Comparison of ENCODE assay signal across 8 cellular contexts in the genomic region with DNA sequence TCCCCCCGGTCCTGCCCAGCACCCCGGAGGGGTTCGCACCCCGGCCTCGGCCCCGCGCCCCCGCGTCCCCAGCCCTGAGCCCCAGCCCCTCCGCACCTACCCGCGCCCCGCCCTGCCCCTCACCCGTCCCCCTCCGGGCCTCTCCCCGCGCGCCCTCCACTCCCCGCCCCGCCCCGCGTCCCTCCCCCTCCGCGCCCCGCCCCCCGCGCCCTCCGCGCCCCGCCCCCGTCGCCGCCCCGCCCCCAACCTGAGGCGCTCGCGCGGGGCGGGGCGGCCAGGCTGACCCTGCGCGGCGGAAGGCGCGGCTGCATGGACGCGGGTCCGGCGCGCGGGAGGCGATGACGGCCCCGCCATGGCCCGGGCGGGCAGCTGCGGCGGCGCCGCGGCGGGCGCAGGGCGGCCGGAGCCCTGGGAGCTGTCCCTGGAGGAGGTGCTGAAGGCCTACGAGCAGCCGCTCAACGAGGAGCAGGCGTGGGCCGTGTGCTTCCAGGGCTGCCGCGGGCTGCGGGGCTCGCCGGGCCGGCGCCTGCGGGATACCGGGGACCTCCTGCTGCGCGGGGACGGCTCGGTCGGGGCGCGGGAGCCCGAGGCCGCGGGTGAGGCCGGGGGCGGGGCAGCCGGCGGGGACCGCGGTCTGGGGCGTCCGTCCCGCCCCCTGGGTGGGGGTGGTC. TPM values are rescaled to one million over a fixed set of nuclear protein-coding genes. Genes with fewer than 3 reads are reported as not detected.
DNase-seq lines count a peak whose midpoint lies in the region; ATAC-seq and TF ChIP-seq lines count a peak whose summit lies in the region.

A gene with protein sequence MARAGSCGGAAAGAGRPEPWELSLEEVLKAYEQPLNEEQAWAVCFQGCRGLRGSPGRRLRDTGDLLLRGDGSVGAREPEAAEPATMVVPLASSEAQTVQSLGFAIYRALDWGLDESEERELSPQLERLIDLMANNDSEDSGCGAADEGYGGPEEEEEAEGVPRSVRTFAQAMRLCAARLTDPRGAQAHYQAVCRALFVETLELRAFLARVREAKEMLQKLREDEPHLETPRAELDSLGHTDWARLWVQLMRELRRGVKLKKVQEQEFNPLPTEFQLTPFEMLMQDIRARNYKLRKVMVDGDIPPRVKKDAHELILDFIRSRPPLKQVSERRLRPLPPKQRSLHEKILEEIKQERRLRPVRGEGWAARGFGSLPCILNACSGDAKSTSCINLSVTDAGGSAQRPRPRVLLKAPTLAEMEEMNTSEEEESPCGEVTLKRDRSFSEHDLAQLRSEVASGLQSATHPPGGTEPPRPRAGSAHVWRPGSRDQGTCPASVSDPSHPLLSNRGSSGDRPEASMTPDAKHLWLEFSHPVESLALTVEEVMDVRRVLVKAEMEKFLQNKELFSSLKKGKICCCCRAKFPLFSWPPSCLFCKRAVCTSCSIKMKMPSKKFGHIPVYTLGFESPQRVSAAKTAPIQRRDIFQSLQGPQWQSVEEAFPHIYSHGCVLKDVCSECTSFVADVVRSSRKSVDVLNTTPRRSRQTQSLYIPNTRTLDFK (plus strand): TSS at position 277 of the 671 bp plus-strand sequence. CDS start 76 bp downstream, at position 353.

- H3K36me3 ChIP-seq in thymus (ENCODE audit: control insufficient read depth, insufficient read depth): no peaks in the 10 kb centered on the region

- no peak within 1 kb of the TSS for H3K27ac Mint-ChIP-seq in activated naive CD8-positive, alpha-beta T cell treated with anti-CD3 and anti-CD28 coated beads for 36 hours
- peak within 1 kb of the TSS; percentile 67 for H3K27ac Mint-ChIP-seq in osteocyte (ENCODE audit: unreplicated experiment)

- H3K9me3 Mint-ChIP-seq in activated naive CD8-positive, alpha-beta T cell treated with anti-CD3 and anti-CD28 coated beads for 36 hours: no peaks in the 10 kb centered on the region
- H3K9me3 Mint-ChIP-seq in osteocyte (ENCODE audit: unreplicated experiment): no peaks in the 10 kb centered on the region

- 2% methylated on average over 92 of the region's 98 CpGs for WGBS in thymus

- no peaks in the 10 kb centered on the region for H3K4me1 ChIP-seq in thymus (ENCODE audit: control insufficient read depth, insufficient read depth, low read length)

- DNase-seq in COLO829 (ENCODE audit: low spot score) (peak; percentile 9), Right ventricle myocardium inferior (ENCODE audit: missing footprints) (peak; percentile 82), osteocyte (ENCODE audit: extremely low spot score, unreplicated experiment) (peak; percentile 95)
- peak; percentile 82 for DNase-seq in activated naive CD8-positive, alpha-beta T cell treated with anti-CD3 and anti-CD28 coated beads for 36 hours

- ATAC-seq in HG03097 (IDR thresholded peaks at IDR 0.05; ENCODE audit: low FRiP score, unreplicated experiment) (peak; percentile 62), SK-N-SH treated with all-trans-retinoic acid at 6 μM for 48 hours (peak; percentile 76), Right ventricle myocardium inferior (peak; percentile 85), GM21717 (IDR thresholded peaks at IDR 0.05; ENCODE audit: unreplicated experiment) (no peak)

- H3K4me3 ChIP-seq in thymus (ENCODE audit: low read length): peak within 1 kb of the TSS; percentile 49

- no peaks in the 10 kb centered on the region for H3K9me3 ChIP-seq in thymus (ENCODE audit: control insufficient read depth)

- H3K4me1 Mint-ChIP-seq in activated naive CD8-positive, alpha-beta T cell treated with anti-CD3 and anti-CD28 coated beads for 36 hours: peaks cover 3% of the 10 kb centered on the region
- peaks cover 13% of the 10 kb centered on the region for H3K4me1 Mint-ChIP-seq in osteocyte (ENCODE audit: unreplicated experiment)

- peaks cover 16% of the 10 kb centered on the region for H3K27me3 ChIP-seq in thymus (ENCODE audit: control insufficient read depth, insufficient read depth)

- H3K27ac ChIP-seq in thymus (ENCODE audit: low read depth): no peak within 1 kb of the TSS

- H3K4me3 Mint-ChIP-seq in activated naive CD8-positive, alpha-beta T cell treated with anti-CD3 and anti-CD28 coated beads for 36 hours: peak within 1 kb of the TSS; percentile 40
- peak within 1 kb of the TSS; percentile 72 for H3K4me3 Mint-ChIP-seq in osteocyte (ENCODE audit: unreplicated experiment)

- H3K27me3 Mint-ChIP-seq in activated naive CD8-positive, alpha-beta T cell treated with anti-CD3 and anti-CD28 coated beads for 36 hours: peaks cover 36% of the 10 kb centered on the region
- H3K27me3 Mint-ChIP-seq in osteocyte (ENCODE audit: unreplicated experiment): no peaks in the 10 kb centered on the region

- intact Hi-C loops in Right ventricle myocardium inferior (cut with DNase I): loop anchor here (5.0 kb wide), 1 partner anchor 381 kb away; no protein-coding TSS in a partner anchor

- no peak for TF ChIP-seq CTCF in osteocyte (IDR thresholded peaks at IDR 0.05)

- H3K36me3 Mint-ChIP-seq in activated naive CD8-positive, alpha-beta T cell treated with anti-CD3 and anti-CD28 coated beads for 36 hours: no peaks in the 10 kb centered on the region
- H3K36me3 Mint-ChIP-seq in osteocyte (ENCODE audit: unreplicated experiment): no peaks in the 10 kb centered on the region

TF ChIP-seq in SK-N-SH treated with all-trans-retinoic acid at 6 μM for 48 hours, 23 proteins besides CTCF, POLR2A, EP300 and RAD21:
- TF ChIP-seq ISL1 (CRISPR knock-in tag; IDR thresholded peaks at IDR 0.05) (no peak), ZNF70 (CRISPR knock-in tag; IDR thresholded peaks at IDR 0.05) (no peak), ZFP30 (CRISPR knock-in tag; IDR thresholded peaks at IDR 0.05) (no peak), RARB (CRISPR knock-in tag; IDR thresholded peaks at IDR 0.05) (no peak), GLIS3 (CRISPR knock-in tag; IDR thresholded peaks at IDR 0.05) (no peak)
TF ChIP-seq in SK-N-SH treated with all-trans-retinoic acid at 6 μM for 48 hours: peak in this region for 0.

RNA-seq across cellular contexts. Expression of the gene that starts here (rescaled TPM):
- under 1 TPM; 0.14 to 0.52 TPM for total RNA-seq in activated naive CD8-positive, alpha-beta T cell treated with anti-CD3 and anti-CD28 coated beads for 36 hours
- total RNA-seq in Right ventricle myocardium inferior: 0.54 TPM
- total RNA-seq in osteocyte: 4.1 and 4.6 TPM in 2 replicates
- 3.7 TPM for polyA plus RNA-seq in thymus

Comparison
In these comparisons a context has a peak if more than half of its experiments do, and no peak if none do; other contexts are left out.
1. Peak in DNase-seq in activated naive CD8-positive, alpha-beta T cell treated with anti-CD3 and anti-CD28 coated beads for 36 hours; RNA of the gene not detected or under 1 TPM.
2. Peak in DNase-seq and ATAC-seq in Right ventricle myocardium inferior; RNA of the gene not detected or under 1 TPM.
3. DNase-seq: peak in every context shown above with its lines; median percentile 95 in osteocyte; 82 in activated naive CD8-positive, alpha-beta T cell treated with anti-CD3 and anti-CD28 coated beads for 36 hours; 82 in Right ventricle myocardium inferior; 9 in COLO829.